10 cellular contexts compared by ENCODE assay signal in genomic region chr18:5164903-5165302, GRCh38. TPM values are rescaled to one million over a fixed set of nuclear protein-coding genes. Genes with fewer than 3 reads are reported as not detected.
"Had no signal": no experiment of that assay in that cellular context is flagged by ENCODE, and none has a peak within 500 bp of the region (broad histone marks: within the 10 kb centered on the region; RNA-seq: fewer than 3 reads in every experiment).

No MANE protein-coding gene starts in this region.

- H3K9me3 Mint-ChIP-seq: GM23338, H9 had no signal

- H3K27ac Mint-ChIP-seq: GM23338, H9, HFFc6 had no signal

- H3K4me3 Mint-ChIP-seq: GM23338, H9, HFFc6 had no signal

- DNase-seq: GM23248, GOT3, H7, H9, HCEC 1CT, HFFc6 had no signal

- ATAC-seq: GM23338, HCT116 had no signal

RNA-seq across cellular contexts. Expression of gene AKAIN1, which starts 32.2 kb away (rescaled TPM):
- total RNA-seq: GM23248, GM23338, H1, H4, H7, H9, HFFc6 had no signal
